11 cellular contexts compared by ENCODE assay signal in genomic region chr1:61338899-61339298, GRCh38.
DNase-seq lines count a peak whose midpoint lies in the region; ATAC-seq and TF ChIP-seq lines count a peak whose summit lies in the region.
"Had no signal": no experiment of that assay in that cellular context is flagged by ENCODE, and none has a peak within 500 bp of the region (broad histone marks: within the 10 kb centered on the region; RNA-seq: fewer than 3 reads in every experiment).

No MANE protein-coding gene starts in this region.

- no peaks in the 10 kb centered on the region for H3K79me2 ChIP-seq in osteoblast (ENCODE audit: insufficient read depth, low read length)

- DNase-seq in heart left ventricle = no peak
- no peak for DNase-seq in Right ventricle myocardium superior
- no peak for DNase-seq in endothelial cell (ENCODE audit: low spot score)
- no peak for DNase-seq in osteoblast (ENCODE audit: insufficient read length, low spot score, missing footprints)
- DNase-seq in vagina (ENCODE audit: extremely low spot score in 2 of 2) = no peak
- no peak for DNase-seq in H7
- no peak for DNase-seq in middle frontal gyrus (ENCODE audit: extremely low spot score, low spot score)
- no peak for DNase-seq in NCI-H1417 (lab: John Stamatoyannopoulos, UW)
- DNase-seq: KG1; naive thymus-derived CD4-positive, alpha-beta T cell; stimulated activated naive B cell treated with anti-CD40 and anti-IgM and Interleukin-4, amounts not matched to agents 10 μg/mL and 1 μg/mL and 100 μg/mL, for 72 hours had no signal

- H3K36me3 Mint-ChIP-seq in endothelial cell (ENCODE audit: low read depth, unreplicated experiment) = no peaks in the 10 kb centered on the region
- H3K36me3 Mint-ChIP-seq: naive thymus-derived CD4-positive, alpha-beta T cell; stimulated activated naive B cell treated with anti-CD40 and anti-IgM and Interleukin-4, amounts not matched to agents 10 μg/mL and 1 μg/mL and 100 μg/mL, for 72 hours had no signal

- ATAC-seq in heart left ventricle (no peak), Right ventricle myocardium superior (ENCODE audit: poor library complexity) (no peak)
- ATAC-seq: stimulated activated naive B cell treated with anti-CD40 and anti-IgM and Interleukin-4, amounts not matched to agents 10 μg/mL and 1 μg/mL and 100 μg/mL, for 72 hours had no signal

- 78 to 89% (median 85%) methylated on average over 5 of the region's 5 CpGs for WGBS in heart left ventricle, 4 donors

- peak overlapping the region; percentile 94 for H3K27ac Mint-ChIP-seq in endothelial cell (ENCODE audit: unreplicated experiment)
- H3K27ac Mint-ChIP-seq: naive thymus-derived CD4-positive, alpha-beta T cell; stimulated activated naive B cell treated with anti-CD40 and anti-IgM and Interleukin-4, amounts not matched to agents 10 μg/mL and 1 μg/mL and 100 μg/mL, for 72 hours had no signal

- H3K4me3 ChIP-seq in heart left ventricle (peak overlapping the region in 7 of 12 donors; percentile 3 to 45 (median 14)), osteoblast (ENCODE audit: insufficient read depth, low read length) (peak overlapping the region; percentile 69), vagina (no peak overlapping the region), H7 (ENCODE audit: insufficient read depth, low read depth, low read length) (no peak overlapping the region)

- peak overlapping the region; percentile 87 for H2AFZ ChIP-seq in osteoblast (ENCODE audit: low read length)

- peaks cover 0 to under 1% (median 0%) of the 10 kb centered on the region in 9 donors for H3K36me3 ChIP-seq in heart left ventricle
- H3K36me3 ChIP-seq in osteoblast (ENCODE audit: insufficient read depth, low read length) = no peaks in the 10 kb centered on the region
- H3K36me3 ChIP-seq in vagina = no peaks in the 10 kb centered on the region
- H3K36me3 ChIP-seq in H7 (replicated peaks; ENCODE audit: control insufficient read depth, insufficient read depth, low read length) = no peaks in the 10 kb centered on the region

- H4K20me1 ChIP-seq in osteoblast (ENCODE audit: insufficient read depth, low read length) = no peaks in the 10 kb centered on the region

- H3K27me3 ChIP-seq in heart left ventricle (no peaks in the 10 kb centered on the region), osteoblast (ENCODE audit: insufficient read depth, low read length) (peaks cover 3% of the 10 kb centered on the region), vagina (no peaks in the 10 kb centered on the region), H7 (ENCODE audit: control insufficient read depth, insufficient read depth, low read length) (no peaks in the 10 kb centered on the region)

- H3K9me3 ChIP-seq in heart left ventricle = no peaks in the 10 kb centered on the region
- H3K9me3 ChIP-seq in osteoblast (ENCODE audit: low read depth, low read length) = no peaks in the 10 kb centered on the region
- no peaks in the 10 kb centered on the region for H3K9me3 ChIP-seq in vagina

- peaks cover 2 to 62% (median 38%) of the 10 kb centered on the region in 12 donors for H3K4me1 ChIP-seq in heart left ventricle
- peaks cover 15% of the 10 kb centered on the region for H3K4me1 ChIP-seq in osteoblast (ENCODE audit: insufficient read depth, low read length)
- peaks cover 34% of the 10 kb centered on the region for H3K4me1 ChIP-seq in vagina

- H3K4me3 Mint-ChIP-seq in endothelial cell (ENCODE audit: unreplicated experiment) = no peak overlapping the region
- H3K4me3 Mint-ChIP-seq: naive thymus-derived CD4-positive, alpha-beta T cell; stimulated activated naive B cell treated with anti-CD40 and anti-IgM and Interleukin-4, amounts not matched to agents 10 μg/mL and 1 μg/mL and 100 μg/mL, for 72 hours had no signal

- peaks cover 12% of the 10 kb centered on the region for H3K4me1 Mint-ChIP-seq in endothelial cell (ENCODE audit: unreplicated experiment)
- H3K4me1 Mint-ChIP-seq: naive thymus-derived CD4-positive, alpha-beta T cell; stimulated activated naive B cell treated with anti-CD40 and anti-IgM and Interleukin-4, amounts not matched to agents 10 μg/mL and 1 μg/mL and 100 μg/mL, for 72 hours had no signal

- H3K9me3 Mint-ChIP-seq in endothelial cell (ENCODE audit: unreplicated experiment) = no peaks in the 10 kb centered on the region
- H3K9me3 Mint-ChIP-seq: naive thymus-derived CD4-positive, alpha-beta T cell; stimulated activated naive B cell treated with anti-CD40 and anti-IgM and Interleukin-4, amounts not matched to agents 10 μg/mL and 1 μg/mL and 100 μg/mL, for 72 hours had no signal

- TF ChIP-seq POLR2A in heart left ventricle (IDR thresholded peaks at IDR 0.05) (no peak), vagina (IDR thresholded peaks at IDR 0.05) (no peak)

- peak overlapping the region; percentile 88 for H3K4me2 ChIP-seq in osteoblast (ENCODE audit: insufficient read depth, low read length)

- intact Hi-C loops in heart left ventricle (cut with DNase I) = loop anchor here (1.0 to 10.0 kb wide), 17 partner anchors 102 to 289 kb away; partner anchors contain the start of gene NFIA (in 3 of the 10)
- intact Hi-C loops in Right ventricle myocardium superior (cut with DNase I) = loop anchor here (5.0 to 10.0 kb wide), 4 partner anchors 94 to 282 kb away; partner anchors contain the start of gene NFIA
- intact Hi-C loops in vagina (cut with DNase I) = loop anchor here (5.0 to 10.0 kb wide), 4 partner anchors 58 to 284 kb away; partner anchors contain the start of gene NFIA

- TF ChIP-seq CTCF in heart left ventricle (IDR thresholded peaks at IDR 0.05) (no peak), endothelial cell (IDR thresholded peaks at IDR 0.05; ENCODE audit: unreplicated experiment) (no peak), osteoblast (IDR thresholded peaks at IDR 0.05; ENCODE audit: extremely low read depth, low read depth, low read length) (no peak), vagina (IDR thresholded peaks at IDR 0.05) (no peak)

- H3K27me3 Mint-ChIP-seq in endothelial cell (ENCODE audit: unreplicated experiment) = no peaks in the 10 kb centered on the region
- H3K27me3 Mint-ChIP-seq: stimulated activated naive B cell treated with anti-CD40 and anti-IgM and Interleukin-4, amounts not matched to agents 10 μg/mL and 1 μg/mL and 100 μg/mL, for 72 hours had no signal

- H3K27ac ChIP-seq in heart left ventricle (peak overlapping the region; percentile 42 to 86 (median 70)), osteoblast (ENCODE audit: low read depth, low read length) (peak overlapping the region; percentile 78), vagina (peak overlapping the region; percentile 47)

Comparison
In these comparisons a context has a peak if more than half of its experiments do, and no peak if none do; other contexts are left out.
1. H3K4me3 ChIP-seq: peak in heart left ventricle (7 of 12) and osteoblast (single experiment); none in vagina (0 of 2) and H7 (single experiment).
2. Peak in every context shown above with its lines, with median percentiles within 50 percentile points of each other: H3K27ac ChIP-seq.